In the genomic region with DNA sequence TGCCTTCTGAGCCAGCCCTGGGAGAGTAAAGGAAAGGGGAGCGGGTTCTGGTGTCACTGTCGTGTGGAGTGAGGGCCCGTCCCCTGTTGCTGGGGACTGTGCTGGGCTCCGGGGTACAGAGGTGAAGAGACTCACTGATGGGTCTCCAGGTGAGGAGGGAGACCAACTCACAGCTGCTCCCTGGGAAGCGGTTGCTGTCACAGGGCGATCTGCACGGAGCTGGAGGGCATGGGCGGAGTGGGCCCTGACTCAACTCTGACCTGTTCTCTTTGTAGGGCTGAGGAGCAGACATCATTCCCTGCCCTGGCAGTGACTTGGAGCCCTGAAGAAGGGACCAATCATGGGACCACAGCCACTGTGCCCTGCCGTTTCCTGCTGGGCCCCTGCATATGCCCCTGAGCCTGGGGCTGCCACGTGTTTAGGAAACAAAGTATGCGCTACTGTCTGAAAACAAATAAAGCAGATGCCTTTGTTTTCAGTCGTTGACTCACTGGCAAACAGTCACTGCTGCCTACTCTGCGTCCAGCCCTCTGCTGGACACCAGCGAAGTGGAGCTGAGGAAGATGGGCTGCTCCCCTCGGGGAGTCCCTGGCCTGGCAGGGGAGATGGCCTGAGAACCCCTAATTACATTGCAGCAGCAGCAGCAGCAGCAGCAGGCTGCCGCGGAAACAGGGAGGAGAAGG, we compare ENCODE assay signal across 9 cellular contexts. TPM values are rescaled to one million over a fixed set of nuclear protein-coding genes. Genes with fewer than 3 reads are reported as not detected.
DNase-seq lines count a peak whose midpoint lies in the region; ATAC-seq and TF ChIP-seq lines count a peak whose summit lies in the region.
"Had no signal": no experiment of that assay in that cellular context is flagged by ENCODE, and none has a peak within 500 bp of the region (broad histone marks: within the 10 kb centered on the region; RNA-seq: fewer than 3 reads in every experiment).

No MANE protein-coding gene starts in this region.

- peaks cover 35% of the 10 kb centered on the region for H3K4me1 Mint-ChIP-seq in activated B cell treated with CpG ODN at 0.5 μM for 24 hours

- H3K36me3 ChIP-seq in cardiac muscle cell (no peaks in the 10 kb centered on the region), suprapubic skin (no peaks in the 10 kb centered on the region)
- H3K36me3 ChIP-seq: upper lobe of left lung had no signal

- TF ChIP-seq EP300 in suprapubic skin (IDR thresholded peaks at IDR 0.05), result no peak

- WGBS in suprapubic skin, result 52% methylated on average over 17 of the region's 17 CpGs

- peak overlapping the region; percentile 37 for H3K27ac Mint-ChIP-seq in activated B cell treated with CpG ODN at 0.5 μM for 24 hours

- no peaks in the 10 kb centered on the region for H3K27me3 Mint-ChIP-seq in activated B cell treated with CpG ODN at 0.5 μM for 24 hours

- ATAC-seq in activated B cell treated with CpG ODN at 0.5 μM for 24 hours (ENCODE audit: low read depth), result no peak
- no peak for ATAC-seq in HG03378 (IDR thresholded peaks at IDR 0.05; ENCODE audit: unreplicated experiment)

- intact Hi-C loops in cardiac septum (cut with DNase I) (no loop called here), activated B cell treated with CpG ODN at 0.5 μM for 24 hours (cut with micrococcal nuclease) (loop anchor here (10.0 kb wide), 1 partner anchor 105 kb away; no protein-coding TSS in a partner anchor), head of caudate nucleus (cut with DNase I) (no loop called here)

- H3K27me3 ChIP-seq in cardiac muscle cell (no peaks in the 10 kb centered on the region), suprapubic skin (no peaks in the 10 kb centered on the region)
- H3K27me3 ChIP-seq: upper lobe of left lung had no signal

- no peaks in the 10 kb centered on the region for H3K9me3 Mint-ChIP-seq in activated B cell treated with CpG ODN at 0.5 μM for 24 hours

- CTCF ChIA-PET in activated B cell treated with CpG ODN at 0.5 μM for 24 hours (lab: Charles Lee), result interaction anchor here (1.4 to 1.8 kb wide), 3 partner anchors 14 to 22 kb away, joined by 5 to 7 read pairs (median 7); partner anchors contain the start of gene PLXNA1

- H3K9me3 ChIP-seq in cardiac muscle cell (ENCODE audit: low read depth) (no peaks in the 10 kb centered on the region), suprapubic skin (no peaks in the 10 kb centered on the region)
- H3K9me3 ChIP-seq: upper lobe of left lung had no signal

- POLR2A ChIA-PET in activated B cell treated with CpG ODN at 0.5 μM for 24 hours (lab: Charles Lee), result no interaction called here

- peak; percentile 39 for TF ChIP-seq CTCF in cardiac muscle cell (IDR thresholded peaks at IDR 0.05; ENCODE audit: low read depth, low read length)
- no peak for TF ChIP-seq CTCF in activated B cell treated with CpG ODN at 0.5 μM for 24 hours (IDR thresholded peaks at IDR 0.05)
- TF ChIP-seq CTCF in suprapubic skin (IDR thresholded peaks at IDR 0.05), result no peak

- no peak for TF ChIP-seq POLR2A in suprapubic skin (IDR thresholded peaks at IDR 0.05)

- H3K4me3 ChIP-seq in cardiac muscle cell (no peak overlapping the region), suprapubic skin (no peak overlapping the region)
- H3K4me3 ChIP-seq: upper lobe of left lung had no signal

- no peaks in the 10 kb centered on the region for H3K36me3 Mint-ChIP-seq in activated B cell treated with CpG ODN at 0.5 μM for 24 hours (ENCODE audit: low read depth)

- H3K4me1 ChIP-seq in cardiac muscle cell (ENCODE audit: low read depth) (no peaks in the 10 kb centered on the region), suprapubic skin (peaks cover 71% of the 10 kb centered on the region)

- DNase-seq in cardiac muscle cell (ENCODE audit: low read depth in 1 of 2, low spot score in 1 of 2) (peak in 1 of 2 donors; percentile 43), cardiac septum (ENCODE audit: low spot score) (no peak), activated B cell treated with CpG ODN at 0.5 μM for 24 hours (no peak), head of caudate nucleus (peak in 27 of 42 donors; percentile 12 to 73 (median 50)), suprapubic skin (ENCODE audit: low spot score in 2 of 2) (peak in 1 of 2 donors; percentile 59), NCI-H2196 treated with DMSO at 0.1 percent for 48 hours (lab: John Stamatoyannopoulos, UW; ENCODE audit: unreplicated experiment) (no peak)
- no peak for DNase-seq in stimulated activated naive CD4-positive, alpha-beta T cell treated with Interleukin-2 at 50 U/mL for 16 hours (lab: John Stamatoyannopoulos, UW)

- H3K27ac ChIP-seq in cardiac muscle cell (no peak overlapping the region), suprapubic skin (peak overlapping the region; percentile 78)

- no peak overlapping the region for H3K4me3 Mint-ChIP-seq in activated B cell treated with CpG ODN at 0.5 μM for 24 hours

RNA-seq across cellular contexts. Expression of gene PLXNA1, which starts 22.9 kb away (rescaled TPM):
- total RNA-seq in cardiac muscle cell (55.6 and 71.0 TPM in 2 replicates), cardiac septum (31.6 TPM), activated B cell treated with CpG ODN at 0.5 μM for 24 hours (47.2 and 55.2 TPM in 2 replicates), suprapubic skin (10 to 100 TPM; 48.4 to 77.9 (median 59.4) TPM)
- 19.5 and 24.2 TPM in 2 replicates for polyA plus RNA-seq in cardiac muscle cell

Comparison
In these comparisons a context has a peak if more than half of its experiments do, and no peak if none do; other contexts are left out.
1. DNase-seq: peak in head of caudate nucleus (27 of 42); none in cardiac septum (single experiment), activated B cell treated with CpG ODN at 0.5 μM for 24 hours (single experiment), NCI-H2196 treated with DMSO at 0.1 percent for 48 hours (single experiment) and stimulated activated naive CD4-positive, alpha-beta T cell treated with Interleukin-2 at 50 U/mL for 16 hours (single experiment).